Comparison of ENCODE assay signal across 23 cellular contexts in the genomic region with DNA sequence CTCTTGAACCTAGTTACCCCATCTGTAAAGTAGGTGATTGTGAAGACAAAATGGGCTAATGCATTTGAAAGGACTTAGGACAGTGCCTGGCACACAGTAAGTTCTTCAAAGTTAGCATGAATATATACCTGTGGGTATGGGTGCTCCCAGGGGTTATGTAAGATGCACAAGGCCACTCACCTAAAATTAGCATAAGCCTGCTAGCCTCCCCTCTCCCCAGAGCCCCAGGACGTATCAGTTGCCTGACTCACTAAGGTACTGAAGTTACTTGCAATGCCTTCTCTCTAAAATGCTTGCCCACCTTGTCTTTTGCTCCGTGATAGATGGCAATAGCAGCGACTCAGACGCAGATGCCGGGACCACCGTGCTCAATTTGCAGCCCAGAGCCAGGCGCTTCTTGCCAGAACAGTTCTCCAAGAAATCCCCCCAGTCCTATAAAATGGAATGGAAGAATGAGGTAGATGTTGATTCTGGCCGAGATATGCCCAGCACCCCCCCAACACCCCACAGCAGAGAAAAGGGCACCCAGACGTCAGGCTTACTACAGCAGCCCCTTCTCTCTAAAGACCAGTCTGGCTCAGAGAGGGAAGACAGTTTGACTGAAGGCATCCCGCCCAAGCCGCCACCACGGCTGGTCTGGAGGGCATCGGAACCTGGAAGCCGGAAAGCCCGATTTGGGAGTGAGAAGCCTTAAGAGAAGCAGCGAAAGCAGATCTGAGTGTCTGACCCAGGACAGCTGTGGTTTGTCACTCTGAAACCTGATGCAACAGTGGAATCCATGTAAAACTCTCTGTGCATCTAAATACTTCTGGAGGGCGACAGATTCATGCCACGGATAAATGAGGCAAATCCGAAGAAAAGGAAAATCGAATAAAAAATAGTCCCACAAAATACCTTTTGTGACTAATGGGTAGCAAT.
"Had no signal": no experiment of that assay in that cellular context is flagged by ENCODE, and none has a peak within 500 bp of the region (broad histone marks: within the 10 kb centered on the region; RNA-seq: fewer than 3 reads in every experiment).

No MANE protein-coding gene starts in this region.

- H3K4me1 ChIP-seq: neural progenitor cell, parathyroid adenoma, right lobe of liver had no signal

- ATAC-seq: activated CD8-positive, alpha-beta T cell treated with anti-CD3 and anti-CD28 coated beads for 36 hours; activated naive CD4-positive, alpha-beta T cell treated with anti-CD3 and anti-CD28 coated beads, Interleukin-2, amount 50 U/mL, for 72 hours; activated T-cell treated with anti-CD3 and anti-CD28 coated beads, Interleukin-2, amount 50 U/mL, for 72 hours; left ventricle myocardium superior; natural killer cell; right lobe of liver; stimulated activated effector memory CD8-positive, alpha-beta T cell treated with anti-CD3 and anti-CD28 coated beads, Interleukin-12 subunit alpha, Interleukin-12 subunit beta, amount 100 ng/mL, for 72 hours had no signal

- H3K36me3 ChIP-seq: neural progenitor cell, right lobe of liver, thoracic aorta, WERI-Rb-1 had no signal

- H3K9me3 ChIP-seq: right lobe of liver, thoracic aorta had no signal

- H3K79me2 ChIP-seq: parathyroid adenoma had no signal

- H2AFZ ChIP-seq: neural progenitor cell, parathyroid adenoma had no signal

- H3K9ac ChIP-seq: neural progenitor cell, parathyroid adenoma had no signal

- DNase-seq: activated CD4-positive, alpha-beta T cell treated with anti-CD3 and anti-CD28 coated beads, Interleukin-2, amount 10 ng/mL, durations not matched to agents 7 days and 5 days; activated CD4-positive, CD25-positive, alpha-beta regulatory T cell treated with anti-CD3 and anti-CD28 coated beads, Interleukin-2, amount 50 U/mL, for 72 hours; activated CD8-positive, alpha-beta T cell treated with anti-CD3 and anti-CD28 coated beads for 36 hours; activated naive CD4-positive, alpha-beta T cell; activated T-cell treated with anti-CD3 and anti-CD28 coated beads, Interleukin-2, amount 50 U/mL, for 72 hours; anterior cingulate cortex; dermis blood vessel endothelial cell; effector CD4-positive, alpha-beta T cell; left ventricle myocardium superior; midbrain; natural killer cell; occipital lobe; right lobe of liver; small intestine; stimulated activated CD4-positive, alpha-beta T cell treated with anti-CD3 and anti-CD28 coated beads, Interleukin-4, amount 100 ng/mL, for 24 hours; T1000; WERI-Rb-1 had no signal

- H3K4me2 ChIP-seq: neural progenitor cell had no signal

- H3K27me3 ChIP-seq: neural progenitor cell, right lobe of liver had no signal

- H3K4me3 ChIP-seq: neural progenitor cell, right lobe of liver, thoracic aorta had no signal

- H3K27ac ChIP-seq: epithelial cell of prostate, neural progenitor cell, parathyroid adenoma, right lobe of liver, thoracic aorta, WERI-Rb-1 had no signal
